In the genomic region with DNA sequence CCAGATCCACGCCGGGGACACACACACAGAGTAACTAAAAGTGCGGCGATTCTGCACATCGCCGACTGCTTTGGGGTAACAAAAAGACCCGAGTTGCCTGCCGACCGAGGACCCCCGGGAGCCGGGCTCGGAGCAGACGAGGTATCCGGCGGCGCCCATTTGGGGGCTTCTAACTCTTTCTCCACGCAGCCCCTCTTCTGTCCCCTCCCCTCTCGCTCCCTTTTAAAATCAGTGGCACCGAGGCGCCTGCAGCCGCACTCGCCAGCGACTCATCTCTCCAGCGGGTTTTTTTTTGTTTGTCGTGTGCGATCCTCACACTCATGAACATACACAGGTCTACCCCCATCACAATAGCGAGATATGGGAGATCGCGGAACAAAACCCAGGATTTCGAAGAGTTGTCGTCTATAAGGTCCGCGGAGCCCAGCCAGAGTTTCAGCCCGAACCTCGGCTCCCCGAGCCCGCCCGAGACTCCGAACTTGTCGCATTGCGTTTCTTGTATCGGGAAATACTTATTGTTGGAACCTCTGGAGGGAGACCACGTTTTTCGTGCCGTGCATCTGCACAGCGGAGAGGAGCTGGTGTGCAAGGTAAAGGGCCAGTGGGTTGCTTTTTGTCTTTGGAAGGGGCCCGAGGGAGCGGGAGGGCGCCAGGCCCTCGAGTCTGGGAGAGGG, we compare ENCODE assay signal across 8 cellular contexts. TPM values are rescaled to one million over a fixed set of nuclear protein-coding genes. Genes with fewer than 3 reads are reported as not detected.
DNase-seq lines count a peak whose midpoint lies in the region; ATAC-seq, FAIRE-seq and TF ChIP-seq lines count a peak whose summit lies in the region.

No MANE protein-coding gene starts in this region.

- H3K4me1 Mint-ChIP-seq in neural progenitor cell: peaks cover 45% of the 10 kb centered on the region

- H3K27ac Mint-ChIP-seq in neural progenitor cell: peak overlapping the region; percentile 94

- peak overlapping the region; percentile 7 for H2AFZ ChIP-seq in neural progenitor cell (replicated peaks)

- DNase-seq in DMS79 (lab: John Stamatoyannopoulos, UW) (peak; percentile 24), MG63 (peak; percentile 73), neural progenitor cell (ENCODE audit: low spot score) (peak; percentile 69), RCC 7860 (ENCODE audit: low spot score) (no peak), cortex of kidney (lab: John Stamatoyannopoulos, UW) (no peak)
- DNase-seq in activated CD8-positive, alpha-beta memory T cell treated with anti-CD3 and anti-CD28 coated beads, Interleukin-2, amount 50 U/mL, for 4 hours: peak; percentile 30

- H3K4me3 Mint-ChIP-seq in neural progenitor cell: peak overlapping the region; percentile 99

- peaks cover 56% of the 10 kb centered on the region for H3K79me2 ChIP-seq in neural progenitor cell (ENCODE audit: low read depth)

- no peaks in the 10 kb centered on the region for H3K9me3 Mint-ChIP-seq in neural progenitor cell

- peaks cover 41% of the 10 kb centered on the region for H4K20me1 ChIP-seq in neural progenitor cell (ENCODE audit: low read depth)

- H3K27me3 ChIP-seq in MG63 (no peaks in the 10 kb centered on the region), esophagus (ENCODE audit: control insufficient read depth in 1 of 2, insufficient read depth in 2 of 2, low read length in 2 of 2) (no peaks in the 10 kb centered on the region), neural progenitor cell (no peaks in the 10 kb centered on the region)

- no peak for FAIRE-seq in RCC 7860 (lab: Jason Lieb, UNC)

- H3K9me3 ChIP-seq in MG63 (no peaks in the 10 kb centered on the region; the same call in 1 of the 2 replicates), esophagus (ENCODE audit: control insufficient read depth in 2 of 2, insufficient read depth in 1 of 2, low read depth in 1 of 2, low read length in 1 of 2) (no peaks in the 10 kb centered on the region), neural progenitor cell (ENCODE audit: low read depth) (no peaks in the 10 kb centered on the region)

- peak overlapping the region; percentile 81 to 94 for H3K27ac ChIP-seq in esophagus (ENCODE audit: low read depth in 2 of 2, low read length in 1 of 2)
- H3K27ac ChIP-seq in neural progenitor cell: peak overlapping the region; percentile 73

- peak overlapping the region; percentile 54 for H3K9ac ChIP-seq in neural progenitor cell

- 0% methylated on average over 50 of the region's 50 CpGs for WGBS in esophagus, 2 donors

- peak overlapping the region; percentile 94 for H3K4me2 ChIP-seq in neural progenitor cell

- peaks cover 5% of the 10 kb centered on the region for H3K36me3 ChIP-seq in MG63
- no peaks in the 10 kb centered on the region for H3K36me3 ChIP-seq in esophagus (ENCODE audit: control insufficient read depth in 2 of 2, insufficient read depth in 2 of 2, low read length in 1 of 2)
- H3K36me3 ChIP-seq in neural progenitor cell: no peaks in the 10 kb centered on the region

- peaks cover 17% of the 10 kb centered on the region for H3K36me3 Mint-ChIP-seq in neural progenitor cell

- peaks cover 4% of the 10 kb centered on the region for H3K27me3 Mint-ChIP-seq in neural progenitor cell (ENCODE audit: insufficient read depth, low read depth)

- H3K4me1 ChIP-seq in esophagus (ENCODE audit: control insufficient read depth in 2 of 2, insufficient read depth in 2 of 2, low read length in 1 of 2) (peaks cover 2 to 3% of the 10 kb centered on the region in 2 donors), neural progenitor cell (peaks cover 29% of the 10 kb centered on the region)

- H3K4me3 ChIP-seq in MG63 (peak overlapping the region; percentile 88), esophagus (ENCODE audit: low read depth in 1 of 2, low read length in 2 of 2) (peak overlapping the region; percentile 72 to 79), neural progenitor cell (peak overlapping the region; percentile 94)

- no peak for ATAC-seq in GM19467 (IDR thresholded peaks at IDR 0.05; ENCODE audit: unreplicated experiment)

- no peak for TF ChIP-seq CTCF in neural progenitor cell (IDR thresholded peaks at IDR 0.05)

- peaks cover 37% of the 10 kb centered on the region for H3F3A ChIP-seq in neural progenitor cell (ENCODE audit: low read depth)

RNA-seq across cellular contexts. Expression of a gene that starts 1.4 kb away (rescaled TPM):
- 59.4 and 76.6 TPM in 2 replicates for total RNA-seq in MG63 (2014; rRNA removed; shearing (Covaris generic); ENCODE audit: low replicate concordance)
- polyA plus RNA-seq in esophagus: 10 to 100 TPM; 10.0 to 10.6 TPM
- total RNA-seq in neural progenitor cell (ENCODE audit: low replicate concordance): 68.8 and 74.4 TPM in 2 replicates

Comparison
In these comparisons a context has a peak if more than half of its experiments do, and no peak if none do; other contexts are left out.
1. DNase-seq: peak in DMS79 (single experiment), MG63 (single experiment), activated CD8-positive, alpha-beta memory T cell treated with anti-CD3 and anti-CD28 coated beads, Interleukin-2, amount 50 U/mL, for 4 hours (single experiment) and neural progenitor cell (single experiment); none in RCC 7860 (single experiment) and cortex of kidney (single experiment).
2. Peak in every context shown above with its lines, with median percentiles within 50 percentile points of each other: H3K4me3 ChIP-seq.